15 cellular contexts compared by ENCODE assay signal in genomic region chr7:94129443-94130140, GRCh38.
A peak's percentile ranks its signal among the peaks of the same experiment; 100 is the strongest.
DNase-seq lines count a peak whose midpoint lies in the region; ATAC-seq, FAIRE-seq and TF ChIP-seq lines count a peak whose summit lies in the region.
"Had no signal": no experiment of that assay in that cellular context is flagged by ENCODE, and none has a peak within 500 bp of the region (broad histone marks: within the 10 kb centered on the region; RNA-seq: fewer than 3 reads in every experiment).

No MANE protein-coding gene starts in this region.

- DNase-seq in AG10803 (ENCODE audit: low read depth) (peak; percentile 76), LHCN-M2 (ENCODE audit: low read depth) (peak; percentile 98), chondrocyte (ENCODE audit: low spot score) (no peak), mesenchymal stem cell (peak; percentile 90), kidney (no peak), NOMO-1 treated with DMSO at 0.1 percent for 48 hours (lab: John Stamatoyannopoulos, UW; ENCODE audit: unreplicated experiment) (no peak)
- DNase-seq: activated CD8-positive, alpha-beta memory T cell treated with anti-CD3 and anti-CD28 coated beads, Interleukin-2, amount 50 U/mL, for 48 hours; stimulated activated CD4-positive, alpha-beta T cell treated with anti-CD3 and anti-CD28 coated beads, Interleukin-4, amount 100 ng/mL, for 4 hours; substantia nigra; T1000 had no signal

- H2BK12ac ChIP-seq in mesenchymal stem cell (ENCODE audit: low read length in 2 of 2) = no peak overlapping the region

- H3K4ac ChIP-seq in mesenchymal stem cell (ENCODE audit: low read depth in 1 of 2, low read length in 2 of 2) = no peak overlapping the region

- 0% methylated on average over 1 of the region's 1 CpG for WGBS in mesenchymal stem cell

- no peak overlapping the region for H2BK5ac ChIP-seq in mesenchymal stem cell (ENCODE audit: low read depth, low read length, poor library complexity, severe bottlenecking)

- H3K14ac ChIP-seq in mesenchymal stem cell (ENCODE audit: low read length in 2 of 2) = no peak overlapping the region

- no peak overlapping the region for H3K4me3 Mint-ChIP-seq in chondrocyte (ENCODE audit: unreplicated experiment)

- no peaks in the 10 kb centered on the region for H3K79me1 ChIP-seq in mesenchymal stem cell (replicated peaks; ENCODE audit: low read length, poor library complexity, severe bottlenecking)

- H3K9ac ChIP-seq in mesenchymal stem cell (ENCODE audit: low read length) (no peak overlapping the region), kidney (ENCODE audit: low read length in 2 of 2) (no peak overlapping the region)
- H3K9ac ChIP-seq: KMS-11 had no signal

- H3K9me3 Mint-ChIP-seq in chondrocyte (ENCODE audit: low read depth) = no peaks in the 10 kb centered on the region

- peaks cover 40% of the 10 kb centered on the region for H3K4me1 Mint-ChIP-seq in chondrocyte (ENCODE audit: low read depth)

- H2BK15ac ChIP-seq in mesenchymal stem cell (ENCODE audit: low read depth, poor library complexity, severe bottlenecking) = no peak overlapping the region

- H3K36me3 ChIP-seq in mesenchymal stem cell (ENCODE audit: control insufficient read depth in 1 of 2, insufficient read depth in 2 of 2, low read depth in 1 of 2, low read length in 2 of 2) = no peaks in the 10 kb centered on the region
- no peaks in the 10 kb centered on the region for H3K36me3 ChIP-seq in kidney (ENCODE audit: control insufficient read depth in 1 of 2, insufficient read depth in 2 of 2, low read length in 2 of 2)
- H3K36me3 ChIP-seq: neutrophil had no signal

- intact Hi-C loops in kidney (cut with DNase I) = no loop called here

- H3K9me3 ChIP-seq in mesenchymal stem cell (ENCODE audit: control insufficient read depth, low read length) (no peaks in the 10 kb centered on the region), kidney (ENCODE audit: control insufficient read depth in 1 of 2, low read length in 2 of 2) (no peaks in the 10 kb centered on the region)
- H3K9me3 ChIP-seq: neutrophil had no signal

- TF ChIP-seq CTCF in AG10803 (conservative IDR thresholded peaks at IDR 0.05; ENCODE audit: low read length) (no peak), chondrocyte (IDR thresholded peaks at IDR 0.05) (no peak), kidney (IDR thresholded peaks at IDR 0.05; ENCODE audit: borderline replicate concordance, extremely low read depth, insufficient read depth) (no peak)

- no peak for ATAC-seq in GM19023 (IDR thresholded peaks at IDR 0.05; ENCODE audit: unreplicated experiment)
- ATAC-seq in HG03139 (IDR thresholded peaks at IDR 0.05; ENCODE audit: unreplicated experiment) = no peak

- no peak overlapping the region for H3K4me2 ChIP-seq in mesenchymal stem cell (ENCODE audit: low read length, poor library complexity, severe bottlenecking)
- H3K4me2 ChIP-seq: KMS-11 had no signal

- FAIRE-seq in kidney (lab: Jason Lieb, UNC) = no peak
- FAIRE-seq: colon had no signal

- H4K8ac ChIP-seq in mesenchymal stem cell (ENCODE audit: low read length) = no peak overlapping the region

- no peak overlapping the region for H3K23ac ChIP-seq in mesenchymal stem cell (ENCODE audit: low read length in 2 of 2)

- no peak overlapping the region for H2BK120ac ChIP-seq in mesenchymal stem cell (ENCODE audit: low read depth, low read length)

- H3K27ac Mint-ChIP-seq in chondrocyte (ENCODE audit: unreplicated experiment) = peak overlapping the region; percentile 71

- no peak overlapping the region for H2AFZ ChIP-seq in mesenchymal stem cell (ENCODE audit: low read depth, low read length)

- H3K27me3 ChIP-seq in mesenchymal stem cell (ENCODE audit: control insufficient read depth in 1 of 2, insufficient read depth in 1 of 2, low read length in 2 of 2) = no peaks in the 10 kb centered on the region
- H3K27me3 ChIP-seq: neutrophil had no signal

- H3K18ac ChIP-seq in mesenchymal stem cell (ENCODE audit: low read depth in 1 of 2, low read length in 2 of 2) = no peak overlapping the region

- H3K4me3 ChIP-seq in AG10803 (ENCODE audit: low read length) (no peak overlapping the region), mesenchymal stem cell (ENCODE audit: insufficient read depth in 1 of 2, low read depth in 1 of 2, low read length in 2 of 2) (no peak overlapping the region), kidney (ENCODE audit: low read length in 2 of 2) (no peak overlapping the region)

- H2AK5ac ChIP-seq in mesenchymal stem cell (ENCODE audit: low read length, severe bottlenecking) = no peak overlapping the region

- peaks cover 2% of the 10 kb centered on the region for H3K4me1 ChIP-seq in mesenchymal stem cell (ENCODE audit: control insufficient read depth, insufficient read depth, low read depth, low read length)
- H3K4me1 ChIP-seq in kidney (ENCODE audit: control insufficient read depth in 1 of 2, insufficient read depth in 1 of 2, low read depth in 1 of 2, low read length in 2 of 2) = no peaks in the 10 kb centered on the region

- no peak overlapping the region for H4K91ac ChIP-seq in mesenchymal stem cell (ENCODE audit: low read length)

- H3K36me3 Mint-ChIP-seq in chondrocyte (ENCODE audit: low read depth) = no peaks in the 10 kb centered on the region

- H3K27me3 Mint-ChIP-seq in chondrocyte (ENCODE audit: low read depth) = no peaks in the 10 kb centered on the region

- peak overlapping the region; percentile 71 for H3K27ac ChIP-seq in mesenchymal stem cell (ENCODE audit: low read length, poor library complexity, severe bottlenecking)
- H3K27ac ChIP-seq in kidney (ENCODE audit: low read depth in 2 of 2, low read length in 2 of 2) = no peak overlapping the region
- H3K27ac ChIP-seq: KMS-11, neutrophil had no signal

Comparison
In these comparisons a context has a peak if more than half of its experiments do, and no peak if none do; other contexts are left out.
1. DNase-seq: peak in AG10803 (single experiment), LHCN-M2 (single experiment) and mesenchymal stem cell (single experiment); none in chondrocyte (single experiment), kidney (single experiment) and NOMO-1 treated with DMSO at 0.1 percent for 48 hours (single experiment).